Comparison of ENCODE assay signal across 8 cellular contexts in genomic region chr22:37186228-37186996, GRCh38. TPM values are rescaled to one million over a fixed set of nuclear protein-coding genes. Genes with fewer than 3 reads are reported as not detected.
DNase-seq lines count a peak whose midpoint lies in the region; ATAC-seq, FAIRE-seq and TF ChIP-seq lines count a peak whose summit lies in the region.

No MANE protein-coding gene starts in this region.

- peaks cover 17% of the 10 kb centered on the region for H3K36me3 Mint-ChIP-seq in MCF 10A (ENCODE audit: insufficient read depth, unreplicated experiment)

- 76% methylated on average over 9 of the region's 9 CpGs for WGBS in suprapubic skin

- FAIRE-seq in RCC 7860 (lab: Jason Lieb, UNC), result no peak
- FAIRE-seq in kidney (lab: Jason Lieb, UNC), result no peak

- no peaks in the 10 kb centered on the region for H3K27me3 ChIP-seq in suprapubic skin

- BruUV-seq in MCF 10A (replicated peaks; lab: Mats Ljungman, UMichigan), result no TSS peak

- H3K4me1 Mint-ChIP-seq in MCF 10A (ENCODE audit: insufficient read depth, unreplicated experiment), result peaks cover 21% of the 10 kb centered on the region

- H3K4me1 ChIP-seq in kidney (ENCODE audit: control insufficient read depth in 1 of 2, insufficient read depth in 1 of 2, low read depth in 1 of 2, low read length in 2 of 2) (peaks cover 28 to 31% of the 10 kb centered on the region in 2 donors), suprapubic skin (peaks cover 43% of the 10 kb centered on the region)

- H3K27ac Mint-ChIP-seq in MCF 10A (ENCODE audit: low read depth, unreplicated experiment), result no peak overlapping the region

- H3K36me3 ChIP-seq in kidney (ENCODE audit: control insufficient read depth in 1 of 2, insufficient read depth in 2 of 2, low read length in 2 of 2) (no peaks in the 10 kb centered on the region), suprapubic skin (no peaks in the 10 kb centered on the region)

- no peak overlapping the region for H3K4me3 Mint-ChIP-seq in MCF 10A (ENCODE audit: unreplicated experiment)

- H3K4me3 ChIP-seq in kidney (ENCODE audit: low read length in 2 of 2) (no peak overlapping the region), suprapubic skin (no peak overlapping the region)

- TF ChIP-seq CTCF in MCF 10A (IDR thresholded peaks at IDR 0.05; ENCODE audit: unreplicated experiment) (no peak), kidney (IDR thresholded peaks at IDR 0.05; ENCODE audit: borderline replicate concordance, extremely low read depth, insufficient read depth) (no peak), suprapubic skin (IDR thresholded peaks at IDR 0.05) (no peak)

- peak overlapping the region in 1 of 2 donors; percentile 97 for H3K27ac ChIP-seq in kidney (ENCODE audit: low read depth in 2 of 2, low read length in 2 of 2)
- H3K27ac ChIP-seq in suprapubic skin, result peak overlapping the region; percentile 52

- DNase-seq in A172 (ENCODE audit: low spot score) (peak; percentile 46), GM03348 (ENCODE audit: low spot score) (peak; percentile 81), RCC 7860 (ENCODE audit: low spot score) (peak; percentile 36), MCF 10A (ENCODE audit: unreplicated experiment) (peak; percentile 77), kidney (peak; percentile 49), suprapubic skin (ENCODE audit: low spot score in 2 of 2) (peak in 1 of 2 donors; percentile 48), NCI-H345 treated with DMSO at 0.1 percent for 48 hours (lab: John Stamatoyannopoulos, UW; ENCODE audit: unreplicated experiment) (no peak)

- H3K27me3 Mint-ChIP-seq in MCF 10A (ENCODE audit: insufficient read depth, unreplicated experiment), result no peaks in the 10 kb centered on the region

- intact Hi-C loops in MCF 10A (cut with micrococcal nuclease) (no loop called here), kidney (cut with DNase I) (no loop called here)

- POLR2A ChIA-PET in MCF 10A (lab: Yijun Ruan, JAX), result interaction anchor here (1.4 to 1.6 kb wide), 2 partner anchors 10 to 11 kb away, joined by 5 read pairs; no protein-coding TSS in a partner anchor

- no peak for TF ChIP-seq POLR2A in suprapubic skin (IDR thresholded peaks at IDR 0.05)

- no peak for ATAC-seq in HG02798 (IDR thresholded peaks at IDR 0.05; ENCODE audit: poor library complexity, unreplicated experiment)

- H3K9me3 ChIP-seq in kidney (ENCODE audit: control insufficient read depth in 1 of 2, low read length in 2 of 2) (no peaks in the 10 kb centered on the region), suprapubic skin (no peaks in the 10 kb centered on the region)

- peak overlapping the region in 1 of 2 donors; percentile 56 for H3K9ac ChIP-seq in kidney (ENCODE audit: low read length in 2 of 2)

- CTCF ChIA-PET in MCF 10A (lab: Yijun Ruan, JAX), result interaction anchor here (0.7 to 1.3 kb wide), 2 partner anchors 20 to 82 kb away, joined by 3 to 4 read pairs; no protein-coding TSS in a partner anchor

- TF ChIP-seq EP300 in suprapubic skin (IDR thresholded peaks at IDR 0.05), result no peak

- H3K9me3 Mint-ChIP-seq in MCF 10A (ENCODE audit: unreplicated experiment), result no peaks in the 10 kb centered on the region

RNA-seq across cellular contexts. Expression of gene C1QTNF6, which starts 1.6 kb away (rescaled TPM):
- total RNA-seq in A172 (2014; rRNA removed; shearing (Covaris generic)), result 2.1 and 7.7 TPM in 2 replicates
- total RNA-seq in MCF 10A (2022) (6.6 and 11.6 TPM in 2 replicates), kidney (8.0 TPM), suprapubic skin (1 to 10 TPM; 1.2 to 8.4 (median 2.7) TPM)
- 3.2 TPM for polyA plus RNA-seq in kidney (ENCODE audit: insufficient read depth, low read depth, low replicate concordance)

RNA-seq across cellular contexts. Expression of gene SSTR3, which starts 25.9 kb away (rescaled TPM):
- not detected in 2 replicates for total RNA-seq in A172 (2014; rRNA removed; shearing (Covaris generic))
- total RNA-seq in MCF 10A (2022) (not detected in 2 replicates), kidney (0.13 TPM), suprapubic skin (not detected)
- polyA plus RNA-seq in kidney (ENCODE audit: insufficient read depth, low read depth, low replicate concordance), result 0.56 TPM

RNA-seq across cellular contexts. Expression of gene IL2RB, which starts 36.7 kb away (rescaled TPM):
- total RNA-seq in A172 (2014; rRNA removed; shearing (Covaris generic)), result 0.02 TPM in 1 of 2 replicates, not detected in the other
- not detected in 2 replicates for total RNA-seq in MCF 10A (2022)
- 7.6 TPM for total RNA-seq in kidney
- polyA plus RNA-seq in kidney (ENCODE audit: insufficient read depth, low read depth, low replicate concordance), result 0.32 TPM
- total RNA-seq in suprapubic skin, result 10 to 100 TPM in 3 of 4 donors, 1 to 10 TPM in 1; 8.9 to 29.7 (median 12.4) TPM

RNA-seq across cellular contexts. Expression of gene RAC2, which starts 57.7 kb away (rescaled TPM):
- 51.7 and 60.2 TPM in 2 replicates for total RNA-seq in A172 (2014; rRNA removed; shearing (Covaris generic))
- total RNA-seq in MCF 10A (2022), result 42.4 and 52.6 TPM in 2 replicates
- total RNA-seq in kidney, result 38.6 TPM
- 4.5 TPM for polyA plus RNA-seq in kidney (ENCODE audit: insufficient read depth, low read depth, low replicate concordance)
- total RNA-seq in suprapubic skin, result 1 to 10 TPM; 1.9 to 3.9 (median 3.0) TPM
